ENCODE assay signal across 8 cellular contexts in genomic region chr3:132006605-132007204, GRCh38. TPM values are rescaled to one million over a fixed set of nuclear protein-coding genes. Genes with fewer than 3 reads are reported as not detected.
DNase-seq lines count a peak whose midpoint lies in the region; ATAC-seq and TF ChIP-seq lines count a peak whose summit lies in the region.

No MANE protein-coding gene starts in this region.

- H3K4me3 ChIP-seq in WI38 (ENCODE audit: low read depth, low read length) = no peak overlapping the region

- CTCF ChIA-PET in activated CD4-positive, alpha-beta memory T cell treated with anti-CD3 and anti-CD28 coated beads for 36 hours (lab: Charles Lee) = interaction anchor here (0.6 to 0.8 kb wide), 3 partner anchors 8 to 173 kb away, joined by 3 to 4 read pairs (median 4); no protein-coding TSS in a partner anchor
- CTCF ChIA-PET in activated CD4-positive, alpha-beta memory T cell treated with anti-CD3 and anti-CD28 coated beads, Interleukin-2, amount 10 ng/mL, durations not matched to agents 7 days and 5 days (lab: Charles Lee) = interaction anchor here (0.6 to 1.0 kb wide), 2 partner anchors 9 to 23 kb away, joined by 3 to 5 read pairs; no protein-coding TSS in a partner anchor

- peak; percentile 63 for TF ChIP-seq CTCF in WI38 (IDR thresholded peaks at IDR 0.05; ENCODE audit: low read depth, low read length)

- H3K4me3 Mint-ChIP-seq in activated CD4-positive, alpha-beta memory T cell treated with anti-CD3 and anti-CD28 coated beads for 36 hours = no peak overlapping the region
- no peak overlapping the region for H3K4me3 Mint-ChIP-seq in activated CD4-positive, alpha-beta memory T cell treated with anti-CD3 and anti-CD28 coated beads, Interleukin-2, amount 10 ng/mL, durations not matched to agents 7 days and 5 days

- peak; percentile 32 for DNase-seq in activated CD4-positive, alpha-beta memory T cell treated with anti-CD3 and anti-CD28 coated beads for 36 hours
- DNase-seq in activated CD4-positive, alpha-beta memory T cell treated with anti-CD3 and anti-CD28 coated beads, Interleukin-2, amount 10 ng/mL, durations not matched to agents 7 days and 5 days = no peak
- DNase-seq in KG1 (lab: John Stamatoyannopoulos, UW) (peak; percentile 13), kidney tubule cell (ENCODE audit: low spot score) (peak; percentile 39), dedifferentiated amniotic fluid mesenchymal stem cell (ENCODE audit: extremely low spot score) (no peak)

- intact Hi-C loops in activated CD4-positive, alpha-beta memory T cell treated with anti-CD3 and anti-CD28 coated beads for 36 hours (cut with micrococcal nuclease) = no loop called here

- no peak overlapping the region for H3K27ac Mint-ChIP-seq in activated CD4-positive, alpha-beta memory T cell treated with anti-CD3 and anti-CD28 coated beads for 36 hours
- no peak overlapping the region for H3K27ac Mint-ChIP-seq in activated CD4-positive, alpha-beta memory T cell treated with anti-CD3 and anti-CD28 coated beads, Interleukin-2, amount 10 ng/mL, durations not matched to agents 7 days and 5 days

- peaks cover 3% of the 10 kb centered on the region for H3K27me3 Mint-ChIP-seq in activated CD4-positive, alpha-beta memory T cell treated with anti-CD3 and anti-CD28 coated beads for 36 hours
- H3K27me3 Mint-ChIP-seq in activated CD4-positive, alpha-beta memory T cell treated with anti-CD3 and anti-CD28 coated beads, Interleukin-2, amount 10 ng/mL, durations not matched to agents 7 days and 5 days = no peaks in the 10 kb centered on the region

- no peaks in the 10 kb centered on the region for H3K9me3 Mint-ChIP-seq in activated CD4-positive, alpha-beta memory T cell treated with anti-CD3 and anti-CD28 coated beads for 36 hours
- no peaks in the 10 kb centered on the region for H3K9me3 Mint-ChIP-seq in activated CD4-positive, alpha-beta memory T cell treated with anti-CD3 and anti-CD28 coated beads, Interleukin-2, amount 10 ng/mL, durations not matched to agents 7 days and 5 days

- no peaks in the 10 kb centered on the region for H3K4me1 Mint-ChIP-seq in activated CD4-positive, alpha-beta memory T cell treated with anti-CD3 and anti-CD28 coated beads for 36 hours (ENCODE audit: low read depth)
- H3K4me1 Mint-ChIP-seq in activated CD4-positive, alpha-beta memory T cell treated with anti-CD3 and anti-CD28 coated beads, Interleukin-2, amount 10 ng/mL, durations not matched to agents 7 days and 5 days = no peaks in the 10 kb centered on the region

- no peaks in the 10 kb centered on the region for H3K36me3 Mint-ChIP-seq in activated CD4-positive, alpha-beta memory T cell treated with anti-CD3 and anti-CD28 coated beads for 36 hours
- H3K36me3 Mint-ChIP-seq in activated CD4-positive, alpha-beta memory T cell treated with anti-CD3 and anti-CD28 coated beads, Interleukin-2, amount 10 ng/mL, durations not matched to agents 7 days and 5 days (ENCODE audit: low read depth) = no peaks in the 10 kb centered on the region

- POLR2A ChIA-PET in activated CD4-positive, alpha-beta memory T cell treated with anti-CD3 and anti-CD28 coated beads for 36 hours (lab: Charles Lee) = no interaction called here
- POLR2A ChIA-PET in activated CD4-positive, alpha-beta memory T cell treated with anti-CD3 and anti-CD28 coated beads, Interleukin-2, amount 10 ng/mL, durations not matched to agents 7 days and 5 days (lab: Charles Lee) = no interaction called here

- no peak for ATAC-seq in GM21528 (IDR thresholded peaks at IDR 0.05; ENCODE audit: low FRiP score, unreplicated experiment)
- no peak for ATAC-seq in GM18909 (IDR thresholded peaks at IDR 0.05; ENCODE audit: poor library complexity, unreplicated experiment)

RNA-seq across cellular contexts. Expression of gene CPNE4, which starts 28.1 kb away (rescaled TPM):
- total RNA-seq in activated CD4-positive, alpha-beta memory T cell treated with anti-CD3 and anti-CD28 coated beads for 36 hours = not detected
- total RNA-seq in activated CD4-positive, alpha-beta memory T cell treated with anti-CD3 and anti-CD28 coated beads, Interleukin-2, amount 10 ng/mL, durations not matched to agents 7 days and 5 days = not detected

Comparison
In these comparisons a context has a peak if more than half of its experiments do, and no peak if none do; other contexts are left out.
1. DNase-seq: peak in activated CD4-positive, alpha-beta memory T cell treated with anti-CD3 and anti-CD28 coated beads for 36 hours (single experiment), KG1 (single experiment) and kidney tubule cell (single experiment); none in activated CD4-positive, alpha-beta memory T cell treated with anti-CD3 and anti-CD28 coated beads, Interleukin-2, amount 10 ng/mL, durations not matched to agents 7 days and 5 days (single experiment) and dedifferentiated amniotic fluid mesenchymal stem cell (single experiment).